Comparison of ENCODE assay signal across 8 cellular contexts in the genomic region with DNA sequence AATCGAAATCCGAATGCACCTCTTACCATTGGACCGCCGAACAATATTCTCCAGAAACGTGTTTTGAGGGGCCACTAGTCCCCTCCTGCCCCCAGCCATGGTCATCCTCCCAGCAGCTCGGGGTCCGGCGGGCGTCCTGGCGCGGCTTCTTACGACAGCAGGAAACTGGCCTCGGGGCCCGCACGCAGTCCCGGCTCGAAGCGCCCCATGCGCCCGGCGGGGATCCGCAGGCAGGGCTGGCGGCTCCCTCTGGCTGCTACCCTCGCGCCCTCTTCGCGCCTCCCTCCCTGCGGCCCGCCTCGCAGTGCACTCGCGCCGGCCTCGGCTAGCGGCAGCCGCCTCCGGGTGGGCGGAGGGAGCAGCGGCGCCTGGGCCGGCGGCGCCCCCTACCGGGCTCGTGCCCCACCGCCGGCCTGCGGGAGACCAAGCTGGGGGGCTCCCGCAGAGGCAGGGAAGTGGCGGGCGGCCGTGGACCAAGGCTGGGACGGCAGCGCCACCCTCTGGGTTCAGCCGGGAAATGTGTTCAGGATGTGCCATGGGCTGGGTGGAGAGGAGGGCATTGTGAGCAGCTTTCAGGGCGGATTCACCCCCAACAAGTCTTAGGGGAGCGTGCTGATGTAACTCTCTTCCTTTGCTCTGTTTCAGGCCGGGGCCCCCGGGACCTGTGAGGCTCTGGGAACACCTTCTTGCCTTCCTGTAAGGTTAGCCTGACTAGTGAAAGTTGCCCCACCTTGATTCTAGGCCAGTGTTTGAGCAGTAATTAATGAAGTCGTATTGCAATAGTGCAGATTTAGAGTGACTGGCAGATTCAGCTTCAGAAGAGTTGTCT. TPM values are rescaled to one million over a fixed set of nuclear protein-coding genes. Genes with fewer than 3 reads are reported as not detected.
DNase-seq lines count a peak whose midpoint lies in the region; ATAC-seq, FAIRE-seq and TF ChIP-seq lines count a peak whose summit lies in the region.

A gene with protein sequence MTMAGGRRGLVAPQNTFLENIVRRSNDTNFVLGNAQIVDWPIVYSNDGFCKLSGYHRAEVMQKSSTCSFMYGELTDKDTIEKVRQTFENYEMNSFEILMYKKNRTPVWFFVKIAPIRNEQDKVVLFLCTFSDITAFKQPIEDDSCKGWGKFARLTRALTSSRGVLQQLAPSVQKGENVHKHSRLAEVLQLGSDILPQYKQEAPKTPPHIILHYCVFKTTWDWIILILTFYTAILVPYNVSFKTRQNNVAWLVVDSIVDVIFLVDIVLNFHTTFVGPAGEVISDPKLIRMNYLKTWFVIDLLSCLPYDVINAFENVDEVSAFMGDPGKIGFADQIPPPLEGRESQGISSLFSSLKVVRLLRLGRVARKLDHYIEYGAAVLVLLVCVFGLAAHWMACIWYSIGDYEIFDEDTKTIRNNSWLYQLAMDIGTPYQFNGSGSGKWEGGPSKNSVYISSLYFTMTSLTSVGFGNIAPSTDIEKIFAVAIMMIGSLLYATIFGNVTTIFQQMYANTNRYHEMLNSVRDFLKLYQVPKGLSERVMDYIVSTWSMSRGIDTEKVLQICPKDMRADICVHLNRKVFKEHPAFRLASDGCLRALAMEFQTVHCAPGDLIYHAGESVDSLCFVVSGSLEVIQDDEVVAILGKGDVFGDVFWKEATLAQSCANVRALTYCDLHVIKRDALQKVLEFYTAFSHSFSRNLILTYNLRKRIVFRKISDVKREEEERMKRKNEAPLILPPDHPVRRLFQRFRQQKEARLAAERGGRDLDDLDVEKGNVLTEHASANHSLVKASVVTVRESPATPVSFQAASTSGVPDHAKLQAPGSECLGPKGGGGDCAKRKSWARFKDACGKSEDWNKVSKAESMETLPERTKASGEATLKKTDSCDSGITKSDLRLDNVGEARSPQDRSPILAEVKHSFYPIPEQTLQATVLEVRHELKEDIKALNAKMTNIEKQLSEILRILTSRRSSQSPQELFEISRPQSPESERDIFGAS (minus strand): TSS at position 308 of the 829 bp plus-strand sequence. CDS start 203 bp downstream, at position 105.

- H3K23ac ChIP-seq in H1 (ENCODE audit: insufficient read length): no peak within 1 kb of the TSS

- CTCF ChIA-PET in CD4-positive, alpha-beta T cell (lab: Charles Lee): interaction anchor here (0.5 to 2.8 kb wide), 19 partner anchors 9 to 1366 kb away, joined by 3 to 13 read pairs (median 3); a partner anchor contains a TSS
- CTCF ChIA-PET in activated CD8-positive, alpha-beta memory T cell treated with anti-CD3 and anti-CD28 coated beads, Interleukin-2, amount 10 ng/mL, durations not matched to agents 7 days and 5 days (lab: Charles Lee): interaction anchor here (0.7 to 4.1 kb wide), 38 partner anchors 11 to 900 kb away, joined by 3 to 69 read pairs (median 4); no protein-coding TSS in a partner anchor
- CTCF ChIA-PET in H1 (lab: Charles Lee; ENCODE audit: partially characterized antibody): interaction anchor here (0.7 to 9.8 kb wide), 56 partner anchors 10 to 759 kb away, joined by 3 to 109 read pairs (median 4); no protein-coding TSS in a partner anchor

- peak within 1 kb of the TSS; percentile 83 to 94 for H3K4me2 ChIP-seq in H1 (ENCODE audit: insufficient read depth in 1 of 2, low read depth in 2 of 2, low read length in 2 of 2)

- peaks cover 80% of the 10 kb centered on the region for H3K27me3 Mint-ChIP-seq in CD4-positive, alpha-beta T cell
- peaks cover 82% of the 10 kb centered on the region for H3K27me3 Mint-ChIP-seq in activated CD8-positive, alpha-beta memory T cell treated with anti-CD3 and anti-CD28 coated beads, Interleukin-2, amount 10 ng/mL, durations not matched to agents 7 days and 5 days

- peak within 1 kb of the TSS; percentile 73 for H4K8ac ChIP-seq in H1 (ENCODE audit: extremely low read depth, insufficient read depth, low read length)

- no peak within 1 kb of the TSS for H3K18ac ChIP-seq in H1 (ENCODE audit: extremely low read depth, low read length)

- no peaks in the 10 kb centered on the region for H3K9me3 Mint-ChIP-seq in CD4-positive, alpha-beta T cell
- no peaks in the 10 kb centered on the region for H3K9me3 Mint-ChIP-seq in activated CD8-positive, alpha-beta memory T cell treated with anti-CD3 and anti-CD28 coated beads, Interleukin-2, amount 10 ng/mL, durations not matched to agents 7 days and 5 days (ENCODE audit: low read depth)

- FAIRE-seq in H1 (lab: Jason Lieb, UNC): peak; percentile 39

- DNase-seq in CD4-positive, alpha-beta T cell: peak; percentile 52 to 76 (median 60)
- peak; percentile 38 for DNase-seq in NCI-H748 treated with DMSO at 0.1 percent for 48 hours (lab: John Stamatoyannopoulos, UW)
- peak; percentile 86 for DNase-seq in activated CD8-positive, alpha-beta memory T cell treated with anti-CD3 and anti-CD28 coated beads, Interleukin-2, amount 10 ng/mL, durations not matched to agents 7 days and 5 days
- peak; percentile 75 to 96 for DNase-seq in H1 (ENCODE audit: low read depth in 1 of 2, low spot score in 2 of 2)
- DNase-seq in midbrain (lab: John Stamatoyannopoulos, UW): peak; percentile 94
- peak; percentile 80 to 84 for DNase-seq in stimulated activated CD8-positive, alpha-beta memory T cell treated with anti-CD3 and anti-CD28 coated beads, Interleukin-15, amount 100 ng/mL, for 48 hours (ENCODE audit: low read depth in 2 of 2)

- peak; percentile 77 for TF ChIP-seq CTCF in CD4-positive, alpha-beta T cell (IDR thresholded peaks at IDR 0.05)
- TF ChIP-seq CTCF in H1 (IDR thresholded peaks at IDR 0.05; ENCODE audit: control extremely low read depth in 1 of 3, insufficient read depth in 1 of 3, low read depth in 1 of 3, low read length in 3 of 3): peak; percentile 89 to 98 (median 95)

- H3K9ac ChIP-seq in H1 (replicated peaks in 1 of 4; ENCODE audit: extremely low read depth in 1 of 4, low read depth in 3 of 4, low read length in 3 of 4): peak within 1 kb of the TSS in 1 of 4 experiments; percentile 44; a peak in 2 of 7 replicates

- no peak within 1 kb of the TSS for H2AK5ac ChIP-seq in H1 (ENCODE audit: low read depth, low read length)

- H3K4ac ChIP-seq in H1 (replicated peaks; ENCODE audit: insufficient read length, low read depth, low read length): no peak within 1 kb of the TSS

- H3K23me2 ChIP-seq in H1 (ENCODE audit: low read depth, low read length): peaks cover 2% of the 10 kb centered on the region; the same call in 1 of the 2 replicates

- no peak within 1 kb of the TSS for H2BK20ac ChIP-seq in H1 (ENCODE audit: low read length)

- ATAC-seq in CD4-positive, alpha-beta T cell (ENCODE audit: poor library complexity): peak; percentile 88
- ATAC-seq in GM19438 (IDR thresholded peaks at IDR 0.05; ENCODE audit: low read depth, unreplicated experiment) (peak; percentile 92), HG03558 (IDR thresholded peaks at IDR 0.05; ENCODE audit: extremely low read depth, unreplicated experiment) (peak; percentile 73)
- ATAC-seq in activated CD8-positive, alpha-beta memory T cell treated with anti-CD3 and anti-CD28 coated beads, Interleukin-2, amount 10 ng/mL, durations not matched to agents 7 days and 5 days: peak; percentile 93

- H2BK120ac ChIP-seq in H1 (replicated peaks; ENCODE audit: low read depth, low read length): no peak within 1 kb of the TSS

- H2BK12ac ChIP-seq in H1 (ENCODE audit: low read depth, low read length): peak within 1 kb of the TSS; percentile 10; the same call in 1 of the 2 replicates

- no peak within 1 kb of the TSS for H3K27ac ChIP-seq in CD4-positive, alpha-beta T cell (ENCODE audit: low read depth, low read length)
- no peak within 1 kb of the TSS for H3K27ac ChIP-seq in H1 (ENCODE audit: low read depth, low read length)

- TF ChIP-seq EP300 in H1 (IDR thresholded peaks at IDR 0.05; ENCODE audit: borderline replicate concordance in 1 of 2, low read depth in 2 of 2, low read length in 2 of 2): peak in 1 of 2 experiments; percentile 75; a peak in 1 of 3 replicates

- H3K79me2 ChIP-seq in H1 (ENCODE audit: control insufficient read depth in 1 of 2, insufficient read depth in 2 of 2, low read length in 2 of 2): no peaks in the 10 kb centered on the region

- no peak within 1 kb of the TSS for H3K56ac ChIP-seq in H1 (replicated peaks; ENCODE audit: insufficient read length, low read depth, low read length)

- H3K36me3 Mint-ChIP-seq in CD4-positive, alpha-beta T cell (ENCODE audit: low read depth): no peaks in the 10 kb centered on the region
- no peaks in the 10 kb centered on the region for H3K36me3 Mint-ChIP-seq in activated CD8-positive, alpha-beta memory T cell treated with anti-CD3 and anti-CD28 coated beads, Interleukin-2, amount 10 ng/mL, durations not matched to agents 7 days and 5 days

- H3K27me3 ChIP-seq in CD4-positive, alpha-beta T cell (ENCODE audit: control insufficient read depth, insufficient read depth, low read length): peaks cover 64% of the 10 kb centered on the region
- peaks cover 8 to 18% (median 14%) of the 10 kb centered on the region in 4 experiments for H3K27me3 ChIP-seq in H1 (replicated peaks in 1 of 4; ENCODE audit: control insufficient read depth in 3 of 4, extremely low read depth in 1 of 4, insufficient read depth in 3 of 4, low read length in 3 of 4)

- H3K4me3 Mint-ChIP-seq in CD4-positive, alpha-beta T cell: peak within 1 kb of the TSS; percentile 71
- peak within 1 kb of the TSS; percentile 40 for H3K4me3 Mint-ChIP-seq in activated CD8-positive, alpha-beta memory T cell treated with anti-CD3 and anti-CD28 coated beads, Interleukin-2, amount 10 ng/mL, durations not matched to agents 7 days and 5 days

- no peak within 1 kb of the TSS for H3K27ac Mint-ChIP-seq in CD4-positive, alpha-beta T cell
- H3K27ac Mint-ChIP-seq in activated CD8-positive, alpha-beta memory T cell treated with anti-CD3 and anti-CD28 coated beads, Interleukin-2, amount 10 ng/mL, durations not matched to agents 7 days and 5 days: no peak within 1 kb of the TSS

- H4K20me1 ChIP-seq in H1 (replicated peaks in 1 of 2; ENCODE audit: control insufficient read depth in 1 of 2, insufficient read depth in 2 of 2, low read length in 2 of 2): no peaks in the 10 kb centered on the region

- H3K4me3 ChIP-seq in H1 (ENCODE audit: extremely low read depth in 1 of 4, insufficient read depth in 2 of 4, low read depth in 3 of 4, low read length in 4 of 4): peak within 1 kb of the TSS; percentile 48 to 79 (median 64)

- 2% methylated on average over 52 of the region's 60 CpGs; no CpG with 5 or more reads in 1 of the 2 experiments for WGBS in H1 (ENCODE audit: extremely low coverage in 1 of 2, insufficient coverage in 1 of 2, insufficient read length in 1 of 2, insufficient replicate concordance in 2 of 2, low coverage in 1 of 2, low lambda C conversion rate in 2 of 2, missing lambda C conversion rate in 1 of 2), 2 experiments

- no peak within 1 kb of the TSS for H4K5ac ChIP-seq in H1 (ENCODE audit: insufficient read length, low read depth, low read length)

- H3K79me1 ChIP-seq in H1 (ENCODE audit: low read depth, low read length): no peaks in the 10 kb centered on the region

- H2AFZ ChIP-seq in H1 (ENCODE audit: low read length): peak within 1 kb of the TSS; percentile 96

- no peaks in the 10 kb centered on the region for H3K36me3 ChIP-seq in H1 (ENCODE audit: control insufficient read depth in 2 of 4, insufficient read depth in 4 of 4, low read length in 3 of 4)

- H3K4me1 ChIP-seq in H1 (replicated peaks in 1 of 4; ENCODE audit: control insufficient read depth in 3 of 4, insufficient read depth in 4 of 4, low read length in 3 of 4): peaks cover 2 to 10% (median 3%) of the 10 kb centered on the region in 4 experiments; a peak in 4 of 7 replicates

- H3K4me1 Mint-ChIP-seq in CD4-positive, alpha-beta T cell (ENCODE audit: low read depth): peaks cover 9% of the 10 kb centered on the region
- peaks cover 7% of the 10 kb centered on the region for H3K4me1 Mint-ChIP-seq in activated CD8-positive, alpha-beta memory T cell treated with anti-CD3 and anti-CD28 coated beads, Interleukin-2, amount 10 ng/mL, durations not matched to agents 7 days and 5 days

- no peak within 1 kb of the TSS for H2BK15ac ChIP-seq in H1 (ENCODE audit: low read length)

- TF ChIP-seq RAD21 in H1 (IDR thresholded peaks at IDR 0.05 in 1 of 2, conservative IDR thresholded peaks at IDR 0.05 in 1 of 2; ENCODE audit: low read depth in 2 of 2, low read length in 2 of 2): peak; percentile 91 to 96

- H2BK5ac ChIP-seq in H1 (ENCODE audit: low read depth, low read length): no peak within 1 kb of the TSS

- H3K9me3 ChIP-seq in CD4-positive, alpha-beta T cell (ENCODE audit: control insufficient read depth, low read length): no peaks in the 10 kb centered on the region
- no peaks in the 10 kb centered on the region for H3K9me3 ChIP-seq in H1 (ENCODE audit: insufficient read depth in 2 of 2, low read depth in 1 of 2, low read length in 1 of 2)

- H3K14ac ChIP-seq in H1 (ENCODE audit: insufficient read length): no peak within 1 kb of the TSS

- TF ChIP-seq POLR2A in H1 (IDR thresholded peaks at IDR 0.05; ENCODE audit: control extremely low read depth in 1 of 2, low read depth in 2 of 2, low read length in 2 of 2): no peak

- POLR2A ChIA-PET in CD4-positive, alpha-beta T cell (lab: Charles Lee): interaction anchor here (0.8 to 1.5 kb wide), 2 partner anchors 124 to 127 kb away, joined by 4 to 5 read pairs; a partner anchor contains a TSS
- POLR2A ChIA-PET in H1 (lab: Charles Lee; ENCODE audit: partially characterized antibody): interaction anchor here (0.9 to 3.7 kb wide), 5 partner anchors 124 to 760 kb away, joined by 3 to 34 read pairs (median 5); no protein-coding TSS in a partner anchor

- no peak within 1 kb of the TSS for H4K91ac ChIP-seq in H1 (replicated peaks; ENCODE audit: insufficient read length, low read length)

- intact Hi-C loops in CD4-positive, alpha-beta T cell (cut with DNase I, micrococcal nuclease): loop anchor here (1.0 to 5.0 kb wide), 5 partner anchors 125 to 727 kb away; a partner anchor contains a TSS

RNA-seq across cellular contexts. Expression of the gene that starts here (rescaled TPM):
- total RNA-seq in CD4-positive, alpha-beta T cell: not detected
- not detected for total RNA-seq in activated CD8-positive, alpha-beta memory T cell treated with anti-CD3 and anti-CD28 coated beads, Interleukin-2, amount 10 ng/mL, durations not matched to agents 7 days and 5 days
- total RNA-seq in H1 (2021; fragmentation: NEBNext Ultra II Directional; extraction: Animal tissue kit (Norgen Biotek cat#: 25700)): 0.34 and 0.38 TPM in 2 replicates
- polyA plus RNA-seq in H1 (2011; rRNA removed): 0.27 and 0.33 TPM in 2 replicates
- 0.08 TPM for polyA plus RNA-seq in H1 (2011; cell fraction: cytosol; rRNA removed)
- 0.50 TPM for polyA plus RNA-seq in H1 (2011; cell fraction: nucleus; rRNA removed)
- 0.04 to 0.09 TPM (median 0.08 TPM) in 3 of 4 replicates, not detected in the other for polyA plus RNA-seq in H1 (2012, experiment 1 of 2)
- 0.08 TPM for polyA plus RNA-seq in H1 (2012, experiment 2 of 2)
- polyA plus RNA-seq in H1 (2013, experiment 1 of 2): 0.14 TPM
- 0.15 TPM for polyA plus RNA-seq in H1 (2013, experiment 2 of 2)
- 0.90 and 2.1 TPM in 2 replicates for polyA minus RNA-seq in H1 (2011; rRNA and poly(A)+ RNA removed)
- not detected for polyA minus RNA-seq in H1 (2011; cell fraction: cytosol; rRNA and poly(A)+ RNA removed)
- polyA minus RNA-seq in H1 (2011; cell fraction: nucleus; rRNA and poly(A)+ RNA removed): 1.6 TPM

Comparison
In these comparisons a context has a peak if more than half of its experiments do, and no peak if none do; other contexts are left out.
1. Peak in DNase-seq and ATAC-seq in CD4-positive, alpha-beta T cell; RNA of the gene not detected or under 1 TPM.
2. Peak in DNase-seq and ATAC-seq in activated CD8-positive, alpha-beta memory T cell treated with anti-CD3 and anti-CD28 coated beads, Interleukin-2, amount 10 ng/mL, durations not matched to agents 7 days and 5 days; RNA of the gene not detected or under 1 TPM.
3. DNase-seq: peak in every context shown above with its lines; median percentile 94 in midbrain; 86 in activated CD8-positive, alpha-beta memory T cell treated with anti-CD3 and anti-CD28 coated beads, Interleukin-2, amount 10 ng/mL, durations not matched to agents 7 days and 5 days; 86 in H1; 82 in stimulated activated CD8-positive, alpha-beta memory T cell treated with anti-CD3 and anti-CD28 coated beads, Interleukin-15, amount 100 ng/mL, for 48 hours; 60 in CD4-positive, alpha-beta T cell; 38 in NCI-H748 treated with DMSO at 0.1 percent for 48 hours.